Comparison of ENCODE assay signal across 1 cellular context in genomic region chr3:151330899-151331298, GRCh38.
TF ChIP-seq lines count a peak whose summit lies in the region.

No MANE protein-coding gene starts in this region.

TF ChIP-seq in WTC11, 78 proteins besides CTCF, POLR2A, EP300 and RAD21 (continued from another document):
- TF ChIP-seq ARID4B (CRISPR knock-in tag; IDR thresholded peaks at IDR 0.05; ENCODE audit: borderline replicate concordance) (no peak), GTF2I (CRISPR knock-in tag; conservative IDR thresholded peaks at IDR 0.05) (no peak)
